Comparison of ENCODE assay signal across 21 cellular contexts in genomic region chr6:144619983-144620382, GRCh38.
"Had no signal": no experiment of that assay in that cellular context is flagged by ENCODE, and none has a peak within 500 bp of the region (broad histone marks: within the 10 kb centered on the region; RNA-seq: fewer than 3 reads in every experiment).

No MANE protein-coding gene starts in this region.

- H3K9me3 Mint-ChIP-seq: naive B cell; stimulated activated naive CD8-positive, alpha-beta T cell treated with anti-CD3 and anti-CD28 coated beads, Interleukin-15, amount 100 ng/mL, for 72 hours had no signal

- H3K4me1 ChIP-seq: psoas muscle, right lobe of liver, testis, upper lobe of right lung, vagina had no signal

- DNase-seq: effector memory CD4-positive, alpha-beta T cell; foreskin fibroblast; kidney; left cardiac atrium; left ventricle myocardium superior; mesendoderm; naive B cell; psoas muscle; retina; right lobe of liver; stimulated activated CD4-positive, alpha-beta T cell treated with anti-CD3 and anti-CD28 coated beads, Interleukin-1b, Interleukin-23, amount 100 ng/mL, for 48 hours; stimulated activated CD4-positive, alpha-beta T cell treated with anti-CD3 and anti-CD28 coated beads, Interleukin-4, amount 100 ng/mL, for 24 hours; stimulated activated naive B cell treated with anti-CD40 and anti-IgM and Interleukin-4, amounts not matched to agents 10 μg/mL and 1 μg/mL and 100 μg/mL, for 72 hours; stimulated activated naive CD8-positive, alpha-beta T cell treated with anti-CD3 and anti-CD28 coated beads, Interleukin-15, amount 100 ng/mL, for 72 hours; testis; upper lobe of right lung had no signal

- H3K27me3 Mint-ChIP-seq: naive B cell; stimulated activated naive B cell treated with anti-CD40 and anti-IgM and Interleukin-4, amounts not matched to agents 10 μg/mL and 1 μg/mL and 100 μg/mL, for 72 hours; stimulated activated naive CD8-positive, alpha-beta T cell treated with anti-CD3 and anti-CD28 coated beads, Interleukin-15, amount 100 ng/mL, for 72 hours had no signal

- H3K27ac Mint-ChIP-seq: stimulated activated naive B cell treated with anti-CD40 and anti-IgM and Interleukin-4, amounts not matched to agents 10 μg/mL and 1 μg/mL and 100 μg/mL, for 72 hours; stimulated activated naive CD8-positive, alpha-beta T cell treated with anti-CD3 and anti-CD28 coated beads, Interleukin-15, amount 100 ng/mL, for 72 hours had no signal

- H3K27me3 ChIP-seq: neutrophil, right lobe of liver, testis, tibial nerve, upper lobe of right lung, vagina had no signal

- H3K36me3 ChIP-seq: neutrophil, right lobe of liver, tibial nerve, upper lobe of right lung, vagina had no signal

- H3K9me3 ChIP-seq: neutrophil, psoas muscle, right lobe of liver, testis, tibial nerve, upper lobe of right lung, vagina had no signal

- H3K4me3 Mint-ChIP-seq: naive B cell; stimulated activated naive B cell treated with anti-CD40 and anti-IgM and Interleukin-4, amounts not matched to agents 10 μg/mL and 1 μg/mL and 100 μg/mL, for 72 hours; stimulated activated naive CD8-positive, alpha-beta T cell treated with anti-CD3 and anti-CD28 coated beads, Interleukin-15, amount 100 ng/mL, for 72 hours had no signal

- ATAC-seq: esophagus mucosa; left cardiac atrium; left ventricle myocardium superior; psoas muscle; right lobe of liver; stimulated activated naive B cell treated with anti-CD40 and anti-IgM and Interleukin-4, amounts not matched to agents 10 μg/mL and 1 μg/mL and 100 μg/mL, for 72 hours; stimulated activated naive CD8-positive, alpha-beta T cell treated with anti-CD3 and anti-CD28 coated beads, Interleukin-15, amount 100 ng/mL, for 72 hours; upper lobe of right lung had no signal

- H3K27ac ChIP-seq: neutrophil, psoas muscle, right lobe of liver, testis, tibial nerve, upper lobe of right lung, vagina had no signal

- H3K4me3 ChIP-seq: lung, psoas muscle, right lobe of liver, testis, tibial nerve, upper lobe of right lung, vagina had no signal
